18 cellular contexts compared by ENCODE assay signal in the genomic region with DNA sequence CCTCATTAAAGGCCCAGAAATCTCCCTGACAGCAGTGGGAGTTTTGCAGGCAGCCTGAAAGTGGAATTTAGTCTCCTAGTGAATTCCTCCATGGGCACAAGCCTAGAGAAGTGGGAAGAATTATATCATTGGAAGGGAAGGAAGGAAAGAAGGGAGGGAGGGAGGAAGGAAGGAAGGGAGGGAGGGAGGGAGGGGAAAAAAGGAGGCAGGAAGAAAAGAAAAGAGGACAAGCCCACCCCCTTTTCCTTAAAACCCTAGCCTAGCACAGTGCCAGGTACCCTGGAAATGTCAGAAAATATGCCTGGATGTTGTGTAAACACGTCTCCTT.
DNase-seq lines count a peak whose midpoint lies in the region; ATAC-seq and TF ChIP-seq lines count a peak whose summit lies in the region.
"Had no signal": no experiment of that assay in that cellular context is flagged by ENCODE, and none has a peak within 500 bp of the region (broad histone marks: within the 10 kb centered on the region; RNA-seq: fewer than 3 reads in every experiment).

No MANE protein-coding gene starts in this region.

- no peaks in the 10 kb centered on the region for H3K27me3 ChIP-seq in left ventricle myocardium inferior (ENCODE audit: low read depth)
- no peaks in the 10 kb centered on the region for H3K27me3 ChIP-seq in iPS-20b (ENCODE audit: insufficient read depth, low read length)
- H3K27me3 ChIP-seq: BLaER1 treated with 17β-estradiol and CSF1 and Interleukin-3, amounts not matched to agents 10 nM and 100 nM; MG63 had no signal

- no peaks in the 10 kb centered on the region for H3K4me1 Mint-ChIP-seq in activated CD4-positive, alpha-beta T cell treated with anti-CD3 and anti-CD28 coated beads, Interleukin-2, amount 10 ng/mL, durations not matched to agents 24 days and 14 days
- no peaks in the 10 kb centered on the region for H3K4me1 Mint-ChIP-seq in T-helper 2 cell treated with Interferon-gamma antibody and Interleukin-4, amounts not matched to agents 5 μg/mL and 100 μg/mL, for 36 hours (ENCODE audit: low read depth)

- H3K4me3 ChIP-seq in left ventricle myocardium inferior = no peak overlapping the region
- H3K4me3 ChIP-seq in iPS-20b (ENCODE audit: low read length) = peak overlapping the region; percentile 54; the same call in 1 of the 2 replicates
- H3K4me3 ChIP-seq: BLaER1 treated with 17β-estradiol and CSF1 and Interleukin-3, amounts not matched to agents 10 nM and 100 nM; MG63 had no signal

- DNase-seq in left ventricle myocardium inferior = no peak
- no peak for DNase-seq in left cardiac atrium
- no peak for DNase-seq in GOT3 (lab: John Stamatoyannopoulos, UW)
- DNase-seq in NCI-H82 treated with DMSO at 0.1 percent for 48 hours (lab: John Stamatoyannopoulos, UW; ENCODE audit: unreplicated experiment) = no peak
- no peak for DNase-seq in activated CD4-positive, alpha-beta T cell treated with anti-CD3 and anti-CD28 coated beads, Interleukin-2, amount 10 ng/mL, durations not matched to agents 24 days and 14 days
- no peak for DNase-seq in T-helper 2 cell treated with Interferon-gamma antibody and Interleukin-4, amounts not matched to agents 5 μg/mL and 100 μg/mL, for 36 hours (ENCODE audit: low spot score)
- DNase-seq: 8988T, DMS153, EL, MG63, NCI-H1092 treated with DMSO at 0.1 percent for 48 hours, NCI-H1694, NCI-H2107, NCI-H226 had no signal

- H3K27ac ChIP-seq in left ventricle myocardium inferior (replicated peaks) (peak overlapping the region; percentile 1), VCaP (peak overlapping the region; percentile 52), iPS-20b (ENCODE audit: low read length) (no peak overlapping the region)
- H3K27ac ChIP-seq: BLaER1 treated with 17β-estradiol and CSF1 and Interleukin-3, amounts not matched to agents 10 nM and 100 nM had no signal

- no peak overlapping the region for H3K27ac Mint-ChIP-seq in activated CD4-positive, alpha-beta T cell treated with anti-CD3 and anti-CD28 coated beads, Interleukin-2, amount 10 ng/mL, durations not matched to agents 24 days and 14 days
- H3K27ac Mint-ChIP-seq in T-helper 2 cell treated with Interferon-gamma antibody and Interleukin-4, amounts not matched to agents 5 μg/mL and 100 μg/mL, for 36 hours = no peak overlapping the region

- intact Hi-C loops in left ventricle myocardium inferior (cut with micrococcal nuclease) = no loop called here
- intact Hi-C loops in left cardiac atrium (cut with DNase I) = no loop called here
- intact Hi-C loops in activated CD4-positive, alpha-beta T cell treated with anti-CD3 and anti-CD28 coated beads, Interleukin-2, amount 10 ng/mL, durations not matched to agents 24 days and 14 days (cut with micrococcal nuclease) = no loop called here

- H3K9ac ChIP-seq in iPS-20b (ENCODE audit: low read depth, low read length) = peak overlapping the region; percentile 23; the same call in 1 of the 2 replicates
- H3K9ac ChIP-seq: BLaER1 treated with 17β-estradiol and CSF1 and Interleukin-3, amounts not matched to agents 10 nM and 100 nM had no signal

- H3K36me3 Mint-ChIP-seq in activated CD4-positive, alpha-beta T cell treated with anti-CD3 and anti-CD28 coated beads, Interleukin-2, amount 10 ng/mL, durations not matched to agents 24 days and 14 days (ENCODE audit: low read depth) = no peaks in the 10 kb centered on the region
- no peaks in the 10 kb centered on the region for H3K36me3 Mint-ChIP-seq in T-helper 2 cell treated with Interferon-gamma antibody and Interleukin-4, amounts not matched to agents 5 μg/mL and 100 μg/mL, for 36 hours (ENCODE audit: low read depth)

- TF ChIP-seq CTCF in left ventricle myocardium inferior (IDR thresholded peaks at IDR 0.05; ENCODE audit: borderline replicate concordance) = no peak
- TF ChIP-seq CTCF in VCaP (conservative IDR thresholded peaks at IDR 0.05) = no peak

- H3K9me3 ChIP-seq in left ventricle myocardium inferior (replicated peaks) = no peaks in the 10 kb centered on the region
- no peaks in the 10 kb centered on the region for H3K9me3 ChIP-seq in iPS-20b (ENCODE audit: insufficient read depth, low read depth, low read length)
- H3K9me3 ChIP-seq: BLaER1 treated with 17β-estradiol and CSF1 and Interleukin-3, amounts not matched to agents 10 nM and 100 nM; MG63 had no signal

- H3K36me3 ChIP-seq in left ventricle myocardium inferior (no peaks in the 10 kb centered on the region), iPS-20b (ENCODE audit: insufficient read depth, low read depth, low read length) (no peaks in the 10 kb centered on the region)
- H3K36me3 ChIP-seq: BLaER1 treated with 17β-estradiol and CSF1 and Interleukin-3, amounts not matched to agents 10 nM and 100 nM; MG63 had no signal

- no peaks in the 10 kb centered on the region for H3K27me3 Mint-ChIP-seq in activated CD4-positive, alpha-beta T cell treated with anti-CD3 and anti-CD28 coated beads, Interleukin-2, amount 10 ng/mL, durations not matched to agents 24 days and 14 days
- no peaks in the 10 kb centered on the region for H3K27me3 Mint-ChIP-seq in T-helper 2 cell treated with Interferon-gamma antibody and Interleukin-4, amounts not matched to agents 5 μg/mL and 100 μg/mL, for 36 hours (ENCODE audit: low read depth)

- peaks cover 26% of the 10 kb centered on the region for H3K4me1 ChIP-seq in left ventricle myocardium inferior
- H3K4me1 ChIP-seq in iPS-20b (ENCODE audit: insufficient read depth, low read length) = peaks cover 10% of the 10 kb centered on the region; the same call in 1 of the 2 replicates

- H3K4me3 Mint-ChIP-seq in activated CD4-positive, alpha-beta T cell treated with anti-CD3 and anti-CD28 coated beads, Interleukin-2, amount 10 ng/mL, durations not matched to agents 24 days and 14 days = no peak overlapping the region
- H3K4me3 Mint-ChIP-seq in T-helper 2 cell treated with Interferon-gamma antibody and Interleukin-4, amounts not matched to agents 5 μg/mL and 100 μg/mL, for 36 hours = no peak overlapping the region

- no peaks in the 10 kb centered on the region for H3K9me3 Mint-ChIP-seq in activated CD4-positive, alpha-beta T cell treated with anti-CD3 and anti-CD28 coated beads, Interleukin-2, amount 10 ng/mL, durations not matched to agents 24 days and 14 days
- no peaks in the 10 kb centered on the region for H3K9me3 Mint-ChIP-seq in T-helper 2 cell treated with Interferon-gamma antibody and Interleukin-4, amounts not matched to agents 5 μg/mL and 100 μg/mL, for 36 hours

- ATAC-seq in left cardiac atrium = no peak
- ATAC-seq: Right ventricle myocardium inferior had no signal
